In the genomic region with DNA sequence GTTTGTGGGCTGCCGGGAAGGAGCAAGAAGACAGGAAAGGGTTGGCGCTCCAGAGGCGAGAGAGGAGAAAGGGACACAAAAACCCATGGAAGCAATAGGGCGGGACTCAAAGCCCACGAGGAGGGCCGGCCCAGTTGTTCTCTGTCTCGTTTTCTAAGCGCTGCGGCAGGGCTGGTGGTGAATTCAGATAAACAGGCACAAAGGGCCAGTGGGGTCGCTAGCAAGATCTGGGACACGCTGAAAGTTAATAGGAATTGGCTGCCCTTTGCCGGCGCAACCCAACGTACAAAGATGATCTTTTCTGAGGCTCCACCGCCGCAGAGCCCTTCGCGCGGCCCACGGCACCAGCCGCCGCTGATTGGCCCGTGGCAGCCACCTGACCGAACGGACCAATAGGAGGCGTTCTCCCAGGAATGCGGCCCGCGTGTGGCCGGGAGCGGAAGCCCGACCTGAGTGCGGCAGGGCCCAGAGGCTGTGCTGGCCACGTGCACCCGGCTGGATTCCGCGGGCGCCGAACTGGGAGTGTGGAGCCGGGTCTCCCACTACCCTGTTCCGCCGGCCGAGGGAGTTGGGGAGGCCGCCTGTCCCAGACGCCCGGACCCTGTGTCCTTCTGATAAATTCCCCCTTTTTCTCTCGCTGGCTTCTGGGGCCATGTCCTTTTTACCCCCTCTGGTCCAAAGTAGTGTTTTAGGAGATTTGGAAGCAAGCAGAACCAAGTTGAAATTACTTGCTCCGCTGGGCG, we compare ENCODE assay signal across 8 cellular contexts. TPM values are rescaled to one million over a fixed set of nuclear protein-coding genes. Genes with fewer than 3 reads are reported as not detected.
A peak's percentile ranks its signal among the peaks of the same experiment; 100 is the strongest.
DNase-seq lines count a peak whose midpoint lies in the region; ATAC-seq and TF ChIP-seq lines count a peak whose summit lies in the region.
"Had no signal": no experiment of that assay in that cellular context is flagged by ENCODE, and none has a peak within 500 bp of the region (broad histone marks: within the 10 kb centered on the region; RNA-seq: fewer than 3 reads in every experiment).

No MANE protein-coding gene starts in this region.

- peak; percentile 38 for DNase-seq in HFFc6
- DNase-seq in activated CD4-positive, alpha-beta T cell treated with anti-CD3 and anti-CD28 coated beads, Interleukin-2, amount 50 U/mL, for 48 hours, result peak; percentile 84 to 87
- peak; percentile 92 for DNase-seq in lower lobe of right lung
- DNase-seq in stimulated activated CD4-positive, alpha-beta T cell treated with anti-CD3 and anti-CD28 coated beads, TNF-alpha, amount 100 ng/mL, for 24 hours (ENCODE audit: low read depth in 3 of 3), result peak; percentile 70 to 88 (median 72)
- DNase-seq in NCI-H1694 treated with DMSO at 0.1 percent for 48 hours (lab: John Stamatoyannopoulos, UW), result no peak
- no peak for DNase-seq in UCSD-AML1 (lab: John Stamatoyannopoulos, UW; ENCODE audit: unreplicated experiment)

- H3K36me3 ChIP-seq in lower lobe of right lung, result no peaks in the 10 kb centered on the region

- peaks cover 20% of the 10 kb centered on the region for H3K4me1 ChIP-seq in lower lobe of right lung

- no peaks in the 10 kb centered on the region for H3K27me3 ChIP-seq in lower lobe of right lung (ENCODE audit: low read depth)

- no peak overlapping the region for H3K4me3 Mint-ChIP-seq in HFFc6
- peak overlapping the region; percentile 27 for H3K4me3 Mint-ChIP-seq in dendritic cell treated with granulocyte-macrophage colony-stimulating factor and Interleukin-4, amounts not matched to agents 40 ng/mL and 50 ng/mL, for 4 days

- peak overlapping the region; percentile 63 for H3K27ac ChIP-seq in lower lobe of right lung
- H3K27ac ChIP-seq: VCaP had no signal

- H3K27ac Mint-ChIP-seq in HFFc6, result peak overlapping the region; percentile 32; the same call in 1 of the 2 replicates
- peak overlapping the region; percentile 75 for H3K27ac Mint-ChIP-seq in dendritic cell treated with granulocyte-macrophage colony-stimulating factor and Interleukin-4, amounts not matched to agents 40 ng/mL and 50 ng/mL, for 4 days

- H3K4me3 ChIP-seq in lower lobe of right lung, result peak overlapping the region; percentile 41

- TF ChIP-seq CTCF in HFFc6 (IDR thresholded peaks at IDR 0.05), result no peak
- TF ChIP-seq CTCF in lower lobe of right lung (IDR thresholded peaks at IDR 0.05), result peak; percentile 13

- H3K27me3 Mint-ChIP-seq in HFFc6 (ENCODE audit: insufficient read depth), result peaks cover 4% of the 10 kb centered on the region; the same call in 1 of the 2 replicates
- peaks cover 1% of the 10 kb centered on the region for H3K27me3 Mint-ChIP-seq in dendritic cell treated with granulocyte-macrophage colony-stimulating factor and Interleukin-4, amounts not matched to agents 40 ng/mL and 50 ng/mL, for 4 days

- ATAC-seq in lower lobe of right lung, result peak; percentile 94 to 97

- no peaks in the 10 kb centered on the region for H3K9me3 Mint-ChIP-seq in HFFc6
- no peaks in the 10 kb centered on the region for H3K9me3 Mint-ChIP-seq in dendritic cell treated with granulocyte-macrophage colony-stimulating factor and Interleukin-4, amounts not matched to agents 40 ng/mL and 50 ng/mL, for 4 days

- H3K4me1 Mint-ChIP-seq in HFFc6 (ENCODE audit: low read depth), result peaks cover 15% of the 10 kb centered on the region
- H3K4me1 Mint-ChIP-seq in dendritic cell treated with granulocyte-macrophage colony-stimulating factor and Interleukin-4, amounts not matched to agents 40 ng/mL and 50 ng/mL, for 4 days (ENCODE audit: low read depth), result peaks cover 34% of the 10 kb centered on the region

- intact Hi-C loops in dendritic cell treated with granulocyte-macrophage colony-stimulating factor and Interleukin-4, amounts not matched to agents 40 ng/mL and 50 ng/mL, for 4 days (cut with micrococcal nuclease), result loop anchor here (10.0 kb wide), 1 partner anchor 128 kb away; no protein-coding TSS in a partner anchor
- intact Hi-C loops in lower lobe of right lung (cut with DNase I), result no loop called here

- H3K9me3 ChIP-seq in lower lobe of right lung, result no peaks in the 10 kb centered on the region

- H3K36me3 Mint-ChIP-seq in HFFc6 (ENCODE audit: low read depth), result no peaks in the 10 kb centered on the region
- H3K36me3 Mint-ChIP-seq in dendritic cell treated with granulocyte-macrophage colony-stimulating factor and Interleukin-4, amounts not matched to agents 40 ng/mL and 50 ng/mL, for 4 days (ENCODE audit: low read depth), result no peaks in the 10 kb centered on the region

RNA-seq across cellular contexts. Expression of a gene that starts 16.8 kb away (rescaled TPM):
- total RNA-seq in HFFc6 (2021; fragmentation: NEBNext Ultra II Directional; extraction: Animal tissue kit (Norgen Biotek cat#: 25700)), result 10 to 100 TPM; 42.6 to 56.4 (median 48.4) TPM
- 75.5 TPM for total RNA-seq in lower lobe of right lung

RNA-seq across cellular contexts. Expression of a gene that starts 30.1 kb away (rescaled TPM):
- total RNA-seq in HFFc6 (2021; fragmentation: NEBNext Ultra II Directional; extraction: Animal tissue kit (Norgen Biotek cat#: 25700)), result under 1 TPM in 5 of 6 experiments, not detected in 1; 0.14 to 0.53 (median 0.33) TPM
- 59.7 TPM for total RNA-seq in lower lobe of right lung

Comparison
In these comparisons a context has a peak if more than half of its experiments do, and no peak if none do; other contexts are left out.
1. DNase-seq: peak in HFFc6 (single experiment), activated CD4-positive, alpha-beta T cell treated with anti-CD3 and anti-CD28 coated beads, Interleukin-2, amount 50 U/mL, for 48 hours (2 of 2), lower lobe of right lung (single experiment) and stimulated activated CD4-positive, alpha-beta T cell treated with anti-CD3 and anti-CD28 coated beads, TNF-alpha, amount 100 ng/mL, for 24 hours (3 of 3); none in NCI-H1694 treated with DMSO at 0.1 percent for 48 hours (single experiment) and UCSD-AML1 (single experiment).
2. RNA of a gene that starts 30.1 kb away (total RNA-seq): 59.7 TPM in lower lobe of right lung (single experiment); 0.14 to 0.53 TPM in HFFc6; every median in the first group is over 10 times any median in the second.